In the genomic region with DNA sequence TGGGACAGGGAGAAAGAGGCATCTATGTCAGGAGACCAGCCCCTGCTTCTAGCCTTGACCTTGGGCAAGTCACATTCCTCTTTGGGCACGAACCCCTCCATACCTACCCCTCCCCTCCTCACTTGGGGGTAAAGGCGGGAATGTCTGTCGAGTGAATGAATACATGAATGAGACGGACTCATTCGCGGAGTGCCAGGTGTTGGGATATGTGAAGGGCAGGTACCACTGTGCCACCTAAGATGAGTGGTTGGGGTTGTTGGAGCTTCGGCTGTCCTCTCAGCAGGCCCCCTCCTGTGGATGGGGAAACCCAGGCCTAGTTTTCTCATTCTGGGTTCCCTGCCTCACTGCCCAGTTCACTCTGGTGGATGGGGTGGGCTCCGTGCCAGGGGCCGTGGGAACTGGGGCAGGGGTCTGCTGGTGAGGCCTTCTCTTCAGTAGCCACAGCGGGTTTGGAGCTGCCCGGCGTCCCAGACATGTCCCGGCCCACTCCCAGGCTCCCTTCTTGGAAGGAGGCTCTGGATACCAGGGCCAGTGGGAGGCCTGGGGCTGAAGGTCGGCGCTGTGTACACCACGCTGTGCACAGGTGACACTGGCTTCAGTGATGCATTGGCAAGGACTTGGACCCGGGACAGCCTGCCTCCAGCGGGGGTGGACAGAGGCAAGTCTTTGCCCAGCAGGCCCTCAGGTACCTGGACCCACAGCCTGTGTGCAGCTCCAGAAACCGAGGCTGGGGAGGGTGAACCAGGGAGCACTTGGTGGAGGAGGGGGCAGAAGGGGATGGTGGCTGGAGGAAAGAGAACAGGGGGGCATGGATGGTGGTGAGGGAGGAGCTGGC, we compare ENCODE assay signal across 21 cellular contexts. TPM values are rescaled to one million over a fixed set of nuclear protein-coding genes. Genes with fewer than 3 reads are reported as not detected.
DNase-seq lines count a peak whose midpoint lies in the region; ATAC-seq, FAIRE-seq and TF ChIP-seq lines count a peak whose summit lies in the region.
"Had no signal": no experiment of that assay in that cellular context is flagged by ENCODE, and none has a peak within 500 bp of the region (broad histone marks: within the 10 kb centered on the region; RNA-seq: fewer than 3 reads in every experiment).

No MANE protein-coding gene starts in this region.

- TF ChIP-seq RAD21 in A549 (conservative IDR thresholded peaks at IDR 0.05 in 1 of 2, IDR thresholded peaks at IDR 0.05 in 1 of 2), result no peak
- no peak for TF ChIP-seq RAD21 in liver (IDR thresholded peaks at IDR 0.05)

- H3K27ac ChIP-seq in A549 (peak overlapping the region in 1 of 2 experiments; percentile 96; a peak in 3 of 6 replicates), adrenal gland (peak overlapping the region; percentile 11 to 97 (median 83)), liver (ENCODE audit: low read depth in 1 of 2, low read length in 2 of 2) (no peak overlapping the region), skin epidermis (peak overlapping the region in 11 of 21 experiments; percentile 5 to 87 (median 71))
- H3K27ac ChIP-seq: neural progenitor cell had no signal

- 77% methylated on average over 10 of the region's 19 CpGs for WGBS in A549 (ENCODE audit: missing lambda C conversion rate)
- 63 to 73% (median 70%) methylated on average over 9 to 19 of the region's 19 CpGs for WGBS in adrenal gland, 4 donors
- 70% methylated on average over 19 of the region's 19 CpGs for WGBS in liver

- TF ChIP-seq CTCF in A549 (IDR thresholded peaks at IDR 0.05), result no peak
- TF ChIP-seq CTCF in adrenal gland (IDR thresholded peaks at IDR 0.05), result no peak
- TF ChIP-seq CTCF in liver (IDR thresholded peaks at IDR 0.05; ENCODE audit: low read depth, low read length, missing input control), result no peak
- no peak for TF ChIP-seq CTCF in Calu3 (IDR thresholded peaks at IDR 0.05; ENCODE audit: unreplicated experiment)

- no peak for FAIRE-seq in A549 (lab: Jason Lieb, UNC)

- H3K27ac Mint-ChIP-seq in Calu3 (ENCODE audit: unreplicated experiment), result no peak overlapping the region
- H3K27ac Mint-ChIP-seq: CD4-positive, CD25-positive, alpha-beta regulatory T cell; neural progenitor cell had no signal

- TF ChIP-seq EP300 in A549 (IDR thresholded peaks at IDR 0.05), result no peak

- peaks cover 11% of the 10 kb centered on the region for H3K4me1 Mint-ChIP-seq in Calu3 (ENCODE audit: low read depth, unreplicated experiment)

- H3K9me3 ChIP-seq in A549 (no peaks in the 10 kb centered on the region), adrenal gland (replicated peaks in 1 of 3) (no peaks in the 10 kb centered on the region), liver (ENCODE audit: control insufficient read depth in 4 of 4, low read length in 3 of 4) (no peaks in the 10 kb centered on the region)
- H3K9me3 ChIP-seq: esophagus squamous epithelium had no signal

- H3K4me3 ChIP-seq in A549, result no peak overlapping the region
- H3K4me3 ChIP-seq in adrenal gland, result no peak overlapping the region
- no peak overlapping the region for H3K4me3 ChIP-seq in liver (ENCODE audit: low read depth in 1 of 3, low read length in 3 of 3)
- H3K4me3 ChIP-seq in skin epidermis, result no peak overlapping the region
- H3K4me3 ChIP-seq: cardiac muscle cell, neural progenitor cell had no signal

- TF ChIP-seq POLR2A in A549 (IDR thresholded peaks at IDR 0.05; ENCODE audit: low read length), result no peak
- TF ChIP-seq POLR2A in adrenal gland (IDR thresholded peaks at IDR 0.05), result no peak

- CTCF ChIA-PET in A549 (lab: Yijun Ruan, JAX) (interaction anchor here (0.6 to 22.8 kb wide), 9 partner anchors 8 to 81 kb away, joined by 3 to 423 read pairs (median 4); a partner anchor contains a TSS), Calu3 (lab: Charles Lee) (interaction anchor here (0.7 to 2.4 kb wide), 2 partner anchors 12 to 19 kb away, joined by 4 to 7 read pairs; no protein-coding TSS in a partner anchor)

- BruUV-seq in Calu3 (replicated peaks; lab: Mats Ljungman, UMichigan), result no TSS peak

- peaks cover 87% of the 10 kb centered on the region for H3K4me1 ChIP-seq in A549
- H3K4me1 ChIP-seq in adrenal gland (replicated peaks in 1 of 2), result peaks cover 84 to 87% of the 10 kb centered on the region in 2 donors
- H3K4me1 ChIP-seq in liver (ENCODE audit: control insufficient read depth in 4 of 4, insufficient read depth in 4 of 4, low read length in 3 of 4), result peaks cover 10 to 46% (median 18%) of the 10 kb centered on the region in 4 donors

- peaks cover 25% of the 10 kb centered on the region for H3K36me3 Mint-ChIP-seq in Calu3 (ENCODE audit: insufficient read depth, unreplicated experiment)
- H3K36me3 Mint-ChIP-seq: CD4-positive, CD25-positive, alpha-beta regulatory T cell; neural progenitor cell had no signal

- H3K27me3 ChIP-seq in adrenal gland (no peaks in the 10 kb centered on the region), liver (ENCODE audit: control insufficient read depth in 4 of 4, insufficient read depth in 4 of 4, low read length in 3 of 4) (no peaks in the 10 kb centered on the region)
- H3K27me3 ChIP-seq: cardiac muscle cell, neural progenitor cell had no signal

- peak overlapping the region; percentile 93 for H3K4me2 ChIP-seq in A549
- H3K4me2 ChIP-seq: neural progenitor cell had no signal

- intact Hi-C loops in adrenal gland (cut with DNase I), result no loop called here
- intact Hi-C loops in Calu3 (cut with micrococcal nuclease; ENCODE audit: unreplicated experiment), result no loop called here

- no peaks in the 10 kb centered on the region for H3K9me3 Mint-ChIP-seq in Calu3 (ENCODE audit: low read depth, unreplicated experiment)
- H3K9me3 Mint-ChIP-seq: CD4-positive, CD25-positive, alpha-beta regulatory T cell; neural progenitor cell had no signal

- DNase-seq in A549 (ENCODE audit: low read depth in 1 of 2, low spot score in 1 of 2), result no peak
- peak in 2 of 7 donors; percentile 18 to 40 for DNase-seq in adrenal gland
- DNase-seq in 8988T, result no peak
- no peak for DNase-seq in Calu3
- DNase-seq in NCI-H1105 treated with DMSO at 0.1 percent for 48 hours (lab: John Stamatoyannopoulos, UW), result no peak
- DNase-seq: CD4-positive, CD25-positive, alpha-beta regulatory T cell; esophagus squamous epithelium; glutamatergic neuron; midbrain; NCI-H146; NCI-H82; PC-3; retina; T1000 had no signal

- H3K36me3 ChIP-seq in adrenal gland (replicated peaks in 1 of 2), result no peaks in the 10 kb centered on the region
- H3K36me3 ChIP-seq in liver (ENCODE audit: control insufficient read depth in 4 of 4, insufficient read depth in 3 of 4, low read depth in 1 of 4, low read length in 3 of 4), result no peaks in the 10 kb centered on the region
- H3K36me3 ChIP-seq: cardiac muscle cell, esophagus squamous epithelium, neural progenitor cell had no signal

- no peak overlapping the region for H3K9ac ChIP-seq in liver (ENCODE audit: low read depth in 1 of 2, low read length in 2 of 2)
- H3K9ac ChIP-seq: neural progenitor cell had no signal

- no peaks in the 10 kb centered on the region for H3K27me3 Mint-ChIP-seq in Calu3 (ENCODE audit: unreplicated experiment)
- H3K27me3 Mint-ChIP-seq: CD4-positive, CD25-positive, alpha-beta regulatory T cell had no signal

- ATAC-seq in A549, result no peak
- no peak for ATAC-seq in GM21825 (IDR thresholded peaks at IDR 0.05; ENCODE audit: unreplicated experiment)
- ATAC-seq: activated CD4-positive, CD25-positive, alpha-beta regulatory T cell treated with anti-CD3 and anti-CD28 coated beads, Interleukin-2, amount 50 U/mL, for 24 hours; PC-3; SK-N-SH treated with all-trans-retinoic acid at 6 μM for 48 hours had no signal

- POLR2A ChIA-PET in A549 (lab: Yijun Ruan, JAX), result no interaction called here

- H3K4me3 Mint-ChIP-seq in Calu3 (ENCODE audit: low read depth, unreplicated experiment), result no peak overlapping the region
- H3K4me3 Mint-ChIP-seq: neural progenitor cell had no signal

RNA-seq across cellular contexts. Expression of a gene that starts 5.6 kb away (rescaled TPM):
- 5.5 and 6.8 TPM in 2 replicates for polyA plus RNA-seq in A549 (2011; rRNA removed)
- polyA plus RNA-seq in A549 (2012; cell fraction: cytosol; rRNA removed), result 20.8 and 29.4 TPM in 2 replicates
- 37.1 and 54.5 TPM in 2 replicates for polyA plus RNA-seq in A549 (2012; cell fraction: nucleus; rRNA removed)
- polyA plus RNA-seq in A549 (2017; fragmentation: RNase III; extraction: RNeasy Plus Mini Kit Qiagen cat#74134 plus additional on column Dnase treatment), result 15.8 to 19.5 TPM (median 16.3 TPM) in 3 replicates
- 3.3 and 6.4 TPM in 2 replicates for polyA minus RNA-seq in A549 (2011; rRNA and poly(A)+ RNA removed)
- total RNA-seq in adrenal gland, result 10 to 100 TPM; 11.9 to 36.2 (median 18.6) TPM
- 10 to 100 TPM in 2 of 3 donors, 1 to 10 TPM in 1; 2.0 to 16.7 (median 13.4) TPM for polyA plus RNA-seq in adrenal gland
- 1 to 10 TPM; 1.0 to 1.2 TPM for total RNA-seq in liver
- 1 to 10 TPM in 1 of 2 donors, under 1 TPM in 1; 0.68 to 1.4 TPM for polyA plus RNA-seq in liver
- total RNA-seq in Calu3 (2022), result 22.1 and 24.5 TPM in 2 replicates
- total RNA-seq: CD4-positive, CD25-positive, alpha-beta regulatory T cell had no signal

RNA-seq across cellular contexts. Expression of a gene that starts 29.6 kb away (rescaled TPM):
- polyA plus RNA-seq in A549 (2011; rRNA removed) (42.5 and 55.1 TPM in 2 replicates), A549 (2017; fragmentation: RNase III; extraction: RNeasy Plus Mini Kit Qiagen cat#74134 plus additional on column Dnase treatment) (58.7 to 64.3 TPM (median 59.1 TPM) in 3 replicates), adrenal gland (100 to 1,000 TPM in 2 of 3 donors, 10 to 100 TPM in 1; 25.0 to 310 (median 285) TPM), liver (10 to 100 TPM; 35.3 to 70.5 TPM)
- 169 and 194 TPM in 2 replicates for polyA plus RNA-seq in A549 (2012; cell fraction: cytosol; rRNA removed)
- polyA plus RNA-seq in A549 (2012; cell fraction: nucleus; rRNA removed), result 144 and 160 TPM in 2 replicates
- polyA minus RNA-seq in A549 (2011; rRNA and poly(A)+ RNA removed), result 9.2 and 9.3 TPM in 2 replicates
- total RNA-seq in adrenal gland (10 to 100 TPM; 35.5 to 68.8 (median 54.0) TPM), liver (10 to 100 TPM; 14.0 to 23.8 TPM), Calu3 (2022) (72.7 and 85.3 TPM in 2 replicates)

RNA-seq across cellular contexts. Expression of a gene that starts 48.7 kb away (rescaled TPM):
- polyA plus RNA-seq in A549 (2011; rRNA removed), result 7.0 and 7.2 TPM in 2 replicates
- polyA plus RNA-seq in A549 (2012; cell fraction: cytosol; rRNA removed), result 19.1 and 22.2 TPM in 2 replicates
- 25.1 and 33.1 TPM in 2 replicates for polyA plus RNA-seq in A549 (2012; cell fraction: nucleus; rRNA removed)
- 13.6 to 15.7 TPM (median 14.7 TPM) in 3 replicates for polyA plus RNA-seq in A549 (2017; fragmentation: RNase III; extraction: RNeasy Plus Mini Kit Qiagen cat#74134 plus additional on column Dnase treatment)
- 30.3 and 41.0 TPM in 2 replicates for polyA minus RNA-seq in A549 (2011; rRNA and poly(A)+ RNA removed)
- 10 to 100 TPM in 2 of 8 donors, 1 to 10 TPM in 6; 2.5 to 15.4 (median 6.4) TPM for total RNA-seq in adrenal gland
- 10 to 100 TPM in 1 of 3 donors, 1 to 10 TPM in 2; 3.3 to 10.3 (median 4.5) TPM for polyA plus RNA-seq in adrenal gland
- 1 to 10 TPM; 2.8 to 3.8 TPM for total RNA-seq in liver
- 1 to 10 TPM; 1.5 to 3.5 TPM for polyA plus RNA-seq in liver
- 31.4 and 31.9 TPM in 2 replicates for total RNA-seq in Calu3 (2022)

RNA-seq across cellular contexts. Expression of a gene that starts 50.1 kb away (rescaled TPM):
- 2.0 and 2.3 TPM in 2 replicates for polyA plus RNA-seq in A549 (2011; rRNA removed)
- polyA plus RNA-seq in A549 (2012; cell fraction: cytosol; rRNA removed), result 6.1 and 9.5 TPM in 2 replicates
- 14.0 and 32.6 TPM in 2 replicates for polyA plus RNA-seq in A549 (2012; cell fraction: nucleus; rRNA removed)
- polyA plus RNA-seq in A549 (2017; fragmentation: RNase III; extraction: RNeasy Plus Mini Kit Qiagen cat#74134 plus additional on column Dnase treatment), result 4.0 to 4.7 TPM (median 4.2 TPM) in 3 replicates
- polyA minus RNA-seq in A549 (2011; rRNA and poly(A)+ RNA removed), result 1.3 and 1.8 TPM in 2 replicates
- 10 to 100 TPM; 16.1 to 44.7 (median 27.4) TPM for total RNA-seq in adrenal gland
- 10 to 100 TPM in 2 of 3 donors, under 1 TPM in 1; 0.77 to 23.9 (median 15.5) TPM for polyA plus RNA-seq in adrenal gland
- 10 to 100 TPM; 19.7 to 22.7 TPM for total RNA-seq in liver
- 10 to 100 TPM in 1 of 2 donors, 1 to 10 TPM in 1; 6.2 to 26.9 TPM for polyA plus RNA-seq in liver
- 18.1 and 22.4 TPM in 2 replicates for total RNA-seq in Calu3 (2022)

Comparison
In these comparisons a context has a peak if more than half of its experiments do, and no peak if none do; other contexts are left out.
1. H3K27ac ChIP-seq: peak in adrenal gland (5 of 5) and skin epidermis (11 of 21); none in liver (0 of 2).
2. RNA of a gene that starts 5.6 kb away (total RNA-seq): 22.1 to 24.5 TPM in Calu3 and 11.9 to 36.2 TPM in adrenal gland; 1.0 to 1.2 TPM in liver; every median in the first group is over 4 times any median in the second.